26 cellular contexts compared by ENCODE assay signal in genomic region chr10:113340255-113340654, GRCh38.
"Had no signal": no experiment of that assay in that cellular context is flagged by ENCODE, and none has a peak within 500 bp of the region (broad histone marks: within the 10 kb centered on the region; RNA-seq: fewer than 3 reads in every experiment).

No MANE protein-coding gene starts in this region.

- ATAC-seq: activated CD4-positive, alpha-beta T cell treated with anti-CD3 and anti-CD28 coated beads for 36 hours; activated naive CD4-positive, alpha-beta T cell treated with anti-CD3 and anti-CD28 coated beads, Interleukin-2, amount 50 U/mL, for 72 hours; activated T-cell treated with anti-CD3 and anti-CD28 coated beads, Interleukin-2, amount 50 U/mL, for 72 hours; effector memory CD8-positive, alpha-beta T cell; foreskin keratinocyte; gastrocnemius medialis had no signal

- H3K27me3 ChIP-seq: ascending aorta, brain microvascular endothelial cell, esophagus muscularis mucosa, foreskin keratinocyte, gastrocnemius medialis, heart right ventricle had no signal

- H3K4me3 ChIP-seq: ascending aorta, esophagus muscularis mucosa, gastrocnemius medialis, heart right ventricle had no signal

- DNase-seq: activated CD4-positive, alpha-beta memory T cell treated with anti-CD3 and anti-CD28 coated beads, Interleukin-2, amount 10 ng/mL, durations not matched to agents 7 days and 5 days; activated CD4-positive, alpha-beta T cell treated with anti-CD3 and anti-CD28 coated beads for 36 hours; activated CD4-positive, alpha-beta T cell treated with anti-CD3 and anti-CD28 coated beads, Interleukin-2, amount 10 ng/mL, durations not matched to agents 24 days and 14 days; activated CD4-positive, CD25-positive, alpha-beta regulatory T cell; activated CD4-positive, CD25-positive, alpha-beta regulatory T cell treated with anti-CD3 and anti-CD28 coated beads, Interleukin-2, amount 50 U/mL, for 72 hours; activated CD8-positive, alpha-beta memory T cell treated with anti-CD3 and anti-CD28 coated beads, Interleukin-2, amount 50 U/mL, for 48 hours; activated gamma-delta T cell; activated naive CD4-positive, alpha-beta T cell; activated naive CD4-positive, alpha-beta T cell treated with anti-CD3 and anti-CD28 coated beads, Interleukin-2, amount 10 ng/mL, durations not matched to agents 7 days and 5 days; activated naive CD8-positive, alpha-beta T cell treated with anti-CD3 and anti-CD28 coated beads, Interleukin-2, amount 10 ng/mL, durations not matched to agents 7 days and 5 days; activated T-cell treated with anti-CD3 and anti-CD28 coated beads for 4 hours; activated T-cell treated with anti-CD3 and anti-CD28 coated beads, Interleukin-2, amount 50 U/mL, for 24 hours; activated T-cell treated with anti-CD3 and anti-CD28 coated beads, Interleukin-2, amount 50 U/mL, for 72 hours; brain microvascular endothelial cell; cortex of kidney; dermis blood vessel endothelial cell; effector CD4-positive, alpha-beta T cell; effector memory CD8-positive, alpha-beta T cell; erythroblast; foreskin keratinocyte; gastrocnemius medialis; heart right ventricle; T-helper 2 cell had no signal

- H3K27ac ChIP-seq: ascending aorta, brain microvascular endothelial cell, esophagus muscularis mucosa, foreskin keratinocyte, gastrocnemius medialis, heart right ventricle had no signal

- H3K9me3 ChIP-seq: esophagus muscularis mucosa, gastrocnemius medialis had no signal

- H3K36me3 ChIP-seq: ascending aorta, brain microvascular endothelial cell, esophagus muscularis mucosa, gastrocnemius medialis, heart right ventricle had no signal

- H3K4me1 ChIP-seq: ascending aorta, esophagus muscularis mucosa, foreskin keratinocyte, gastrocnemius medialis, heart right ventricle had no signal
